Comparison of ENCODE assay signal across 20 cellular contexts in the genomic region with DNA sequence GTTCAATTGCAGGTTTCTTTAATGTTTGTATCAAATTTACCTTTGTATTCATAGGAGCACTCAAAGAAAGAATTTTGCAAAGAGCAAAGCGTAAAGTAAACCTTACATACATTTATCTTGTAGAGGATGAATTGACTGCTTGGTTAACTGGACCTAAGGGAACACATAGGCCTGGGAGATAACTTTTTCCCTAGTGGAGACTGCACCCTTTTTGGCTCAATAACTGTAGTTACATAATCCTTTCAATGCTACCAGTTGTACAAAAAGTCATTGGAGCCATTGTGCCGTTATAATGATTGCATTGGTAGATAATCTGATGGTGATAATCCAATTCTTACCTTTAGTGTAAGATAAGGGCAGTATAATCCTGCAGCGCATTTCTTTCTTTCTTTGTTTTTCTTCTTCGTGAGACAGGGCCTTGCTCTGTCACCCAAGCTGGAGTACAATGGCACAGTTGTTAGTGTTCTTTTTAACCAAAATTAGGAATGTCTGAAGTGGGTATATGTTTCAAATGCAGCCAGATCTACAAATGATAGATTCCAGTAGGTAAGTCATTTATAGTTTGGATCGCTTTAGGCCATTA.
"Had no signal": no experiment of that assay in that cellular context is flagged by ENCODE, and none has a peak within 500 bp of the region (broad histone marks: within the 10 kb centered on the region; RNA-seq: fewer than 3 reads in every experiment).

No MANE protein-coding gene starts in this region.

- H3K4me1 Mint-ChIP-seq: nephron progenitor cell had no signal

- ATAC-seq: gastroesophageal sphincter; left cardiac atrium; left ventricle myocardium superior; naive thymus-derived CD4-positive, alpha-beta T cell; upper lobe of right lung had no signal

- H3K27me3 ChIP-seq: esophagus muscularis mucosa, gastroesophageal sphincter, right atrium auricular region, sigmoid colon, testis, tibial nerve, upper lobe of right lung, vagina had no signal

- H3K9me3 ChIP-seq: esophagus muscularis mucosa, gastroesophageal sphincter, right atrium auricular region, sigmoid colon, testis, tibial nerve, upper lobe of right lung, vagina had no signal

- DNase-seq: effector CD8-positive, alpha-beta T cell; immature natural killer cell; left cardiac atrium; left ventricle myocardium superior; mesendoderm; naive thymus-derived CD4-positive, alpha-beta T cell; nephron progenitor cell; sigmoid colon; stimulated activated naive CD4-positive, alpha-beta T cell treated with Interleukin-2 at 50 U/mL for 16 hours; testis; upper lobe of right lung had no signal

- H3K27ac ChIP-seq: coronary artery, epithelial cell of prostate, esophagus muscularis mucosa, gastroesophageal sphincter, right atrium auricular region, sigmoid colon, skin epidermis, testis, tibial nerve, upper lobe of right lung, vagina had no signal

- H3K9me3 Mint-ChIP-seq: immature natural killer cell, nephron progenitor cell had no signal

- H3K4me3 Mint-ChIP-seq: immature natural killer cell; naive thymus-derived CD4-positive, alpha-beta T cell; nephron progenitor cell had no signal

- H3K27me3 Mint-ChIP-seq: naive thymus-derived CD4-positive, alpha-beta T cell had no signal

- H3K27ac Mint-ChIP-seq: naive thymus-derived CD4-positive, alpha-beta T cell; nephron progenitor cell had no signal

- H3K4me1 ChIP-seq: esophagus muscularis mucosa, gastroesophageal sphincter, right atrium auricular region, sigmoid colon, testis, upper lobe of right lung, vagina had no signal

- H3K4me3 ChIP-seq: coronary artery, esophagus muscularis mucosa, gastroesophageal sphincter, lung, right atrium auricular region, sigmoid colon, skin epidermis, testis, tibial nerve, upper lobe of right lung, vagina had no signal
